ENCODE assay signal across 8 cellular contexts in genomic region chr14:90060312-90060964, GRCh38. TPM values are rescaled to one million over a fixed set of nuclear protein-coding genes. Genes with fewer than 3 reads are reported as not detected.
A peak's percentile ranks its signal among the peaks of the same experiment; 100 is the strongest.
DNase-seq lines count a peak whose midpoint lies in the region; ATAC-seq, FAIRE-seq and TF ChIP-seq lines count a peak whose summit lies in the region.

No MANE protein-coding gene starts in this region.

- no peak for TF ChIP-seq EP300 in A549 (IDR thresholded peaks at IDR 0.05)

- H3K27ac ChIP-seq in A549: peak overlapping the region in 1 of 2 experiments; percentile 38; a peak in 1 of 6 replicates
- H3K27ac ChIP-seq in foreskin keratinocyte: no peak overlapping the region
- no peak overlapping the region for H3K27ac ChIP-seq in neural progenitor cell
- H3K27ac ChIP-seq in testis: peak overlapping the region; percentile 30 to 33

- peaks cover 96% of the 10 kb centered on the region for H3K27me3 ChIP-seq in foreskin keratinocyte
- H3K27me3 ChIP-seq in neural progenitor cell: peaks cover 78% of the 10 kb centered on the region
- H3K27me3 ChIP-seq in testis: no peaks in the 10 kb centered on the region

- TF ChIP-seq POLR2A in A549 (IDR thresholded peaks at IDR 0.05; ENCODE audit: low read length): no peak
- no peak for TF ChIP-seq POLR2A in testis (IDR thresholded peaks at IDR 0.05)

- no peaks in the 10 kb centered on the region for H3K36me3 Mint-ChIP-seq in neural progenitor cell

- intact Hi-C loops in testis (cut with DNase I; ENCODE audit: low total_unique reads): no loop called here

- no peak for FAIRE-seq in A549 (lab: Jason Lieb, UNC)

- H3K27ac Mint-ChIP-seq in neural progenitor cell: no peak overlapping the region

- TF ChIP-seq CTCF in A549 (IDR thresholded peaks at IDR 0.05) (peak; percentile 52), foreskin keratinocyte (conservative IDR thresholded peaks at IDR 0.05) (peak; percentile 61), neural progenitor cell (IDR thresholded peaks at IDR 0.05) (peak; percentile 71), testis (IDR thresholded peaks at IDR 0.05) (peak; percentile 54 to 80 (median 60))

- CTCF ChIA-PET in A549 (lab: Yijun Ruan, JAX): interaction anchor here (0.6 to 1.8 kb wide), 13 partner anchors 11 to 1031 kb away, joined by 3 to 16 read pairs (median 3); partner anchors contain the start of gene EFCAB11

- ATAC-seq in A549 (peak; percentile 84 to 88), GM18498 (IDR thresholded peaks at IDR 0.05; ENCODE audit: unreplicated experiment) (peak; percentile 68), HG03025 (IDR thresholded peaks at IDR 0.05; ENCODE audit: low FRiP score, unreplicated experiment) (peak; percentile 61), foreskin keratinocyte (peak; percentile 91)

- POLR2A ChIA-PET in A549 (lab: Yijun Ruan, JAX): no interaction called here

- H3K36me3 ChIP-seq in neural progenitor cell (no peaks in the 10 kb centered on the region), testis (ENCODE audit: low read depth, missing control alignments) (no peaks in the 10 kb centered on the region)

- H3F3A ChIP-seq in neural progenitor cell (ENCODE audit: low read depth): no peaks in the 10 kb centered on the region

- peak; percentile 48 to 64 for DNase-seq in A549 (ENCODE audit: low read depth in 1 of 2, low spot score in 1 of 2)
- peak; percentile 84 for DNase-seq in NCI-H345 (lab: John Stamatoyannopoulos, UW)
- DNase-seq in activated T-cell treated with anti-CD3 and anti-CD28 coated beads, Interleukin-2, amount 50 U/mL, for 48 hours: peak; percentile 69 to 77
- peak in 1 of 2 donors; percentile 56 for DNase-seq in foreskin keratinocyte
- peak; percentile 85 for DNase-seq in neural progenitor cell (ENCODE audit: low spot score)
- peak; percentile 90 for DNase-seq in testis

- H3K9me3 Mint-ChIP-seq in neural progenitor cell: peaks cover 15% of the 10 kb centered on the region

- H3K79me2 ChIP-seq in neural progenitor cell (ENCODE audit: low read depth): no peaks in the 10 kb centered on the region

- H3K4me1 ChIP-seq in A549: peaks cover 13% of the 10 kb centered on the region; the same call in 1 of the 3 replicates
- H3K4me1 ChIP-seq in foreskin keratinocyte: no peaks in the 10 kb centered on the region
- peaks cover 18% of the 10 kb centered on the region for H3K4me1 ChIP-seq in neural progenitor cell
- no peaks in the 10 kb centered on the region for H3K4me1 ChIP-seq in testis

- peak overlapping the region; percentile 95 for H2AFZ ChIP-seq in neural progenitor cell (replicated peaks)

- peak overlapping the region; percentile 82 for H3K4me3 Mint-ChIP-seq in neural progenitor cell

- H3K4me2 ChIP-seq in A549 (peak overlapping the region; percentile 89), neural progenitor cell (peak overlapping the region; percentile 86)

- peak; percentile 28 to 60; a peak in 4 of 5 replicates for TF ChIP-seq RAD21 in A549 (conservative IDR thresholded peaks at IDR 0.05 in 1 of 2, IDR thresholded peaks at IDR 0.05 in 1 of 2)

- peaks cover 15% of the 10 kb centered on the region for H3K4me1 Mint-ChIP-seq in neural progenitor cell

- H3K9me3 ChIP-seq in A549 (peaks cover 6% of the 10 kb centered on the region; the same call in 1 of the 3 replicates), neural progenitor cell (ENCODE audit: low read depth) (no peaks in the 10 kb centered on the region), testis (no peaks in the 10 kb centered on the region)

- WGBS in A549 (ENCODE audit: missing lambda C conversion rate): 53% methylated on average over 24 of the region's 80 CpGs
- 0 to 1% methylated on average over 6 to 51 of the region's 80 CpGs for WGBS in testis, 2 donors

- H3K9ac ChIP-seq in neural progenitor cell: no peak overlapping the region

- peaks cover 49% of the 10 kb centered on the region for H3K27me3 Mint-ChIP-seq in neural progenitor cell (ENCODE audit: insufficient read depth, low read depth)

- H4K20me1 ChIP-seq in neural progenitor cell (ENCODE audit: low read depth): peaks cover 15% of the 10 kb centered on the region

- H3K4me3 ChIP-seq in A549: peak overlapping the region; percentile 54
- H3K4me3 ChIP-seq in neural progenitor cell: peak overlapping the region; percentile 55
- peak overlapping the region; percentile 53 to 65 for H3K4me3 ChIP-seq in testis

TF ChIP-seq in A549, 52 proteins besides CTCF, POLR2A, EP300 and RAD21:
- no peak for TF ChIP-seq NFE2L2 (conservative IDR thresholded peaks at IDR 0.05; ENCODE audit: low read length)
- peak; percentile 48; the same call in 2 of the 3 replicates for TF ChIP-seq SMC3 (IDR thresholded peaks at IDR 0.05)
- TF ChIP-seq GATA3 (IDR thresholded peaks at IDR 0.05; ENCODE audit: borderline replicate concordance): no peak
- TF ChIP-seq E2F6 (IDR thresholded peaks at IDR 0.05; ENCODE audit: borderline replicate concordance, low read depth): peak; percentile 46; the same call in 1 of the 2 replicates
- no peak for TF ChIP-seq FOXS1 (CRISPR knock-in tag; IDR thresholded peaks at IDR 0.05)

RNA-seq across cellular contexts. Expression of gene KCNK13, which starts 1.4 kb away (rescaled TPM):
- not detected in 2 replicates for polyA plus RNA-seq in A549 (2011; rRNA removed)
- not detected in 2 replicates for polyA plus RNA-seq in A549 (2012; cell fraction: cytosol; rRNA removed)
- 0.04 and 0.05 TPM in 2 replicates for polyA plus RNA-seq in A549 (2012; cell fraction: nucleus; rRNA removed)
- polyA plus RNA-seq in A549 (2017; fragmentation: RNase III; extraction: RNeasy Plus Mini Kit Qiagen cat#74134 plus additional on column Dnase treatment): not detected in 3 replicates
- not detected in 2 replicates for polyA minus RNA-seq in A549 (2011; rRNA and poly(A)+ RNA removed)
- total RNA-seq in foreskin keratinocyte: not detected in 2 replicates
- polyA plus RNA-seq in foreskin keratinocyte: 0.02 TPM in 1 of 2 replicates, not detected in the other
- not detected in 2 replicates for total RNA-seq in neural progenitor cell (ENCODE audit: low replicate concordance)
- 10 to 100 TPM; 42.5 to 59.1 TPM for total RNA-seq in testis
- polyA plus RNA-seq in testis (ENCODE audit: insufficient read depth, low read depth, low replicate concordance): 26.2 TPM

Comparison
In these comparisons a context has a peak if more than half of its experiments do, and no peak if none do; other contexts are left out.
1. H3K27ac ChIP-seq: peak in testis (2 of 2); none in foreskin keratinocyte (single experiment) and neural progenitor cell (single experiment).
2. RNA of gene KCNK13, which starts 1.4 kb away (total RNA-seq): 42.5 to 59.1 TPM in testis; not detected in foreskin keratinocyte and not detected in neural progenitor cell; every median in the first group is over 10 times any median in the second.
3. Peak in every context shown above with its lines, with median percentiles within 50 percentile points of each other: ATAC-seq, H3K4me3 ChIP-seq and CTCF ChIP-seq.